ENCODE assay signal across 1 cellular context in genomic region chr15:99565281-99566156, GRCh38.
A peak's percentile ranks its signal among the peaks of the same experiment; 100 is the strongest.
TF ChIP-seq lines count a peak whose summit lies in the region.

MEF2A (plus strand) TSS chr15:99565984; CDS start chr15:99633120, 67,136 bp downstream.

TF ChIP-seq in H1, 55 proteins besides CTCF, POLR2A, EP300 and RAD21 (continued from another document):
- 0 out of 2 replicates have a peak, but pooled peaks have one; percentile 53 for TF ChIP-seq SP1 (IDR thresholded peaks at IDR 0.05; ENCODE audit: low read depth, low read length)
- no peak for TF ChIP-seq ATF2 (IDR thresholded peaks at IDR 0.05; ENCODE audit: low read length)
- TF ChIP-seq SRF (IDR thresholded peaks at IDR 0.05; ENCODE audit: low read depth, low read length): no peak
- no peak for TF ChIP-seq ATF3 (IDR thresholded peaks at IDR 0.05; ENCODE audit: insufficient read depth, low read depth, low read length)
- peak in 1 of 2 experiments; percentile 88; a peak in 2 of 4 replicates for TF ChIP-seq SIN3A (conservative IDR thresholded peaks at IDR 0.05 in 1 of 2, IDR thresholded peaks at IDR 0.05 in 1 of 2; ENCODE audit: low read depth in 1 of 2, low read length in 2 of 2)
- no peak for TF ChIP-seq CEBPB (IDR thresholded peaks at IDR 0.05; ENCODE audit: low read depth, low read length)
- TF ChIP-seq RBBP5 (IDR thresholded peaks at IDR 0.05; ENCODE audit: borderline replicate concordance, low read depth, low read length): peak; percentile 39; the same call in 1 of the 2 replicates
- TF ChIP-seq E2F6 (IDR thresholded peaks at IDR 0.05): no peak
- no peak for TF ChIP-seq MAFK (IDR thresholded peaks at IDR 0.05; ENCODE audit: low read depth, low read length)
- peak; percentile 25; the same call in 1 of the 2 replicates for TF ChIP-seq GTF2F1 (IDR thresholded peaks at IDR 0.05; ENCODE audit: borderline replicate concordance, low read depth, low read length)
- no peak for TF ChIP-seq SIX5 (IDR thresholded peaks at IDR 0.05; ENCODE audit: low read depth, low read length)
- peak; percentile 36 for TF ChIP-seq KDM4A (IDR thresholded peaks at IDR 0.05; ENCODE audit: low read depth, low read length, severe bottlenecking)
- peak; percentile 97; the same call in 1 of the 2 replicates for TF ChIP-seq KDM1A (IDR thresholded peaks at IDR 0.05; ENCODE audit: borderline replicate concordance, low read length)
- TF ChIP-seq USF2 (IDR thresholded peaks at IDR 0.05; ENCODE audit: low read length): no peak
- no peak for TF ChIP-seq ZNF274 (IDR thresholded peaks at IDR 0.05; ENCODE audit: borderline replicate concordance, extremely low read depth, low read length)
- TF ChIP-seq ASH2L (IDR thresholded peaks at IDR 0.05; ENCODE audit: low read length): peak; percentile 81
- peak; percentile 88 for TF ChIP-seq TAF7 (optimal IDR thresholded peaks at IDR 0.05; ENCODE audit: borderline replicate concordance, low read depth, low read length)
- no peak for TF ChIP-seq KDM5A (IDR thresholded peaks at IDR 0.05; ENCODE audit: low read length)
- TF ChIP-seq CBX5 (IDR thresholded peaks at IDR 0.05; ENCODE audit: low read depth, low read length): no peak
- peak; percentile 17 for TF ChIP-seq CTBP2 (IDR thresholded peaks at IDR 0.05; ENCODE audit: borderline replicate concordance, insufficient read depth, insufficient read length, low read length)
- no peak for TF ChIP-seq HDAC6 (IDR thresholded peaks at IDR 0.05; ENCODE audit: low read depth, low read length)
- TF ChIP-seq SAP30 (IDR thresholded peaks at IDR 0.05; ENCODE audit: insufficient read depth, insufficient replicate concordance, low read length): no peak
- TF ChIP-seq CHD1 (IDR thresholded peaks at IDR 0.05; ENCODE audit: low read depth, low read length): no peak
- TF ChIP-seq GABPA (IDR thresholded peaks at IDR 0.05; ENCODE audit: borderline replicate concordance, insufficient read depth, low read length): no peak
- peak; percentile 56 for TF ChIP-seq NRF1 (IDR thresholded peaks at IDR 0.05; ENCODE audit: low read depth, low read length)
- no peak for TF ChIP-seq EGR1 (IDR thresholded peaks at IDR 0.05; ENCODE audit: borderline replicate concordance, low read depth, low read length)
- no peak for TF ChIP-seq EZH2 (IDR thresholded peaks at IDR 0.05; ENCODE audit: low read depth, low read length, severe bottlenecking)
- no peak for TF ChIP-seq RFX5 (IDR thresholded peaks at IDR 0.05; ENCODE audit: borderline replicate concordance, low read depth, low read length)
- TF ChIP-seq SP2 (IDR thresholded peaks at IDR 0.05; ENCODE audit: low read length): no peak
- no peak for TF ChIP-seq CHD7 (IDR thresholded peaks at IDR 0.05; ENCODE audit: insufficient replicate concordance, low read length)
- no peak; the same call in 1 of the 2 replicates for TF ChIP-seq JUND (IDR thresholded peaks at IDR 0.05; ENCODE audit: low read length)
- peak; percentile 56; the same call in 1 of the 2 replicates for TF ChIP-seq JUN (IDR thresholded peaks at IDR 0.05; ENCODE audit: low read depth, low read length)
- no peak for TF ChIP-seq SUZ12 (IDR thresholded peaks at IDR 0.05; ENCODE audit: low read length)
- TF ChIP-seq SP4 (IDR thresholded peaks at IDR 0.05; ENCODE audit: low read length): no peak
- no peak for TF ChIP-seq TEAD4 (IDR thresholded peaks at IDR 0.05; ENCODE audit: low read depth, low read length)
- peak; percentile 95 for TF ChIP-seq CHD2 (IDR thresholded peaks at IDR 0.05; ENCODE audit: low read length)
- TF ChIP-seq HDAC2 (IDR thresholded peaks at IDR 0.05; ENCODE audit: borderline replicate concordance in 1 of 2, low read depth in 2 of 2, low read length in 2 of 2): peak in 1 of 2 experiments; percentile 76; a peak in 1 of 4 replicates
- peak; percentile 84 for TF ChIP-seq TBP (IDR thresholded peaks at IDR 0.05; ENCODE audit: low read depth, low read length)
- no peak for TF ChIP-seq CBX8 (IDR thresholded peaks at IDR 0.05; ENCODE audit: borderline replicate concordance, low read depth, low read length)
- TF ChIP-seq POU5F1 (IDR thresholded peaks at IDR 0.05; ENCODE audit: low read depth, low read length): no peak
- peak; percentile 65 for TF ChIP-seq MAX (IDR thresholded peaks at IDR 0.05)
- TF ChIP-seq SIRT6 (IDR thresholded peaks at IDR 0.05; ENCODE audit: low read length): no peak
- no peak for TF ChIP-seq BCL11A (IDR thresholded peaks at IDR 0.05; ENCODE audit: low read depth in 2 of 2, low read length in 2 of 2)
- 0 out of 2 replicates have a peak, but pooled peaks have one; percentile 21 for TF ChIP-seq FOSL1 (IDR thresholded peaks at IDR 0.05; ENCODE audit: insufficient read depth, low read depth, low read length)
- TF ChIP-seq RNF2 (IDR thresholded peaks at IDR 0.05; ENCODE audit: borderline replicate concordance, low read depth, low read length, missing control alignments, poor library complexity, severe bottlenecking): no peak
TF ChIP-seq in H1: peak in this region for 21.
